In the genomic region with DNA sequence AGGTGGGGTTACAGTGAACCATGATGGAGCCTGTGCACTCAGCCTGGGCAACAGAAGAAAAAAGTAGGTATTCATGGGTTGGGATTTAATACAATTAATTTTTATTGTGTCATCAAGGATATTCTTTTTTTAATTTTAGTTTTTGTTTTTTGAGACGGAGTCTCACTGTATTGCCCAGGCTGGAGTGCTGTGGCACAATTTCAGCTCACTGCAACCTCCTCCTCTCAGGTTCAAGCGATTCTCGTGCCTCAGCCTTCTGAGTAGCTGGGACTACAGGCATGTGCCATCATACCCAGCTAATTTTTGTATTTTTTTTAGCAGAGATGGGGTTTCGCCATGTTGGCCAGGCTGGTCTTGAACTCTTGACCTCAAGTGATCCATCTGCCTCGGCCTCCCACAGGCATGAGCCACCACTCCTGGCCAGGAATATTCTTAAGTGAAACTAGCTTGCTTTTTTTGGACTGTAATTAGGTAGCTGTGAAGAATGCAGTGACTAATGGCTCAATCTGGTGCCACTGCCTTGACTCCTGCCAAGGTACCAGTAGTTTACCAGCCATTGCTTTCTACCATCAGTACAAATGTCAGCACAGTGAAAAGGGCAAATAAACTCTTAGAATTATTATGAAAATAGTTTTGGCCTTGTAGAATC, we compare ENCODE assay signal across 1 cellular context.
A peak's percentile ranks its signal among the peaks of the same experiment; 100 is the strongest.
TF ChIP-seq lines count a peak whose summit lies in the region.

No MANE protein-coding gene starts in this region.

TF ChIP-seq in HepG2, 621 proteins besides CTCF, POLR2A, EP300 and RAD21 (continued from another document):
- TF ChIP-seq, protein P1, sequence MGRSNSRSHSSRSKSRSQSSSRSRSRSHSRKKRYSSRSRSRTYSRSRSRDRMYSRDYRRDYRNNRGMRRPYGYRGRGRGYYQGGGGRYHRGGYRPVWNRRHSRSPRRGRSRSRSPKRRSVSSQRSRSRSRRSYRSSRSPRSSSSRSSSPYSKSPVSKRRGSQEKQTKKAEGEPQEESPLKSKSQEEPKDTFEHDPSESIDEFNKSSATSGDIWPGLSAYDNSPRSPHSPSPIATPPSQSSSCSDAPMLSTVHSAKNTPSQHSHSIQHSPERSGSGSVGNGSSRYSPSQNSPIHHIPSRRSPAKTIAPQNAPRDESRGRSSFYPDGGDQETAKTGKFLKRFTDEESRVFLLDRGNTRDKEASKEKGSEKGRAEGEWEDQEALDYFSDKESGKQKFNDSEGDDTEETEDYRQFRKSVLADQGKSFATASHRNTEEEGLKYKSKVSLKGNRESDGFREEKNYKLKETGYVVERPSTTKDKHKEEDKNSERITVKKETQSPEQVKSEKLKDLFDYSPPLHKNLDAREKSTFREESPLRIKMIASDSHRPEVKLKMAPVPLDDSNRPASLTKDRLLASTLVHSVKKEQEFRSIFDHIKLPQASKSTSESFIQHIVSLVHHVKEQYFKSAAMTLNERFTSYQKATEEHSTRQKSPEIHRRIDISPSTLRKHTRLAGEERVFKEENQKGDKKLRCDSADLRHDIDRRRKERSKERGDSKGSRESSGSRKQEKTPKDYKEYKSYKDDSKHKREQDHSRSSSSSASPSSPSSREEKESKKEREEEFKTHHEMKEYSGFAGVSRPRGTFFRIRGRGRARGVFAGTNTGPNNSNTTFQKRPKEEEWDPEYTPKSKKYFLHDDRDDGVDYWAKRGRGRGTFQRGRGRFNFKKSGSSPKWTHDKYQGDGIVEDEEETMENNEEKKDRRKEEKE (IDR thresholded peaks at IDR 0.05) = no peak
- TF ChIP-seq ZNF326 (CRISPR knock-in tag; IDR thresholded peaks at IDR 0.05; ENCODE audit: borderline replicate concordance) (no peak), ADNP (CRISPR knock-in tag; IDR thresholded peaks at IDR 0.05) (no peak), ELF3 (CRISPR knock-in tag; IDR thresholded peaks at IDR 0.05) (no peak), SOX13 (IDR thresholded peaks at IDR 0.05) (no peak), SOX13 (CRISPR knock-in tag; conservative IDR thresholded peaks at IDR 0.05 in 1 of 2, IDR thresholded peaks at IDR 0.05 in 1 of 2) (no peak), EED (CRISPR knock-in tag; IDR thresholded peaks at IDR 0.05) (no peak), NR2C2 (CRISPR knock-in tag; IDR thresholded peaks at IDR 0.05; ENCODE audit: borderline replicate concordance) (no peak), FOXK1 (CRISPR knock-in tag; IDR thresholded peaks at IDR 0.05; ENCODE audit: borderline replicate concordance, low read depth) (no peak), KDM5A (IDR thresholded peaks at IDR 0.05; ENCODE audit: borderline replicate concordance, low read length) (no peak), ZNF563 (CRISPR knock-in tag; IDR thresholded peaks at IDR 0.05) (no peak), SP140L (CRISPR knock-in tag; IDR thresholded peaks at IDR 0.05; ENCODE audit: borderline replicate concordance) (no peak), HES4 (CRISPR knock-in tag; IDR thresholded peaks at IDR 0.05; ENCODE audit: borderline replicate concordance) (no peak), ONECUT2 (CRISPR knock-in tag; IDR thresholded peaks at IDR 0.05) (no peak), ZMYM2 (CRISPR knock-in tag; IDR thresholded peaks at IDR 0.05) (0 out of 2 replicates have a peak, but pooled peaks have one; percentile 35), PTBP1 (IDR thresholded peaks at IDR 0.05; ENCODE audit: low read depth, low read length, poor library complexity, severe bottlenecking) (no peak), GTF3A (CRISPR knock-in tag; conservative IDR thresholded peaks at IDR 0.05) (no peak), SOX6 (IDR thresholded peaks at IDR 0.05) (no peak), SOX6 (CRISPR knock-in tag; IDR thresholded peaks at IDR 0.05) (no peak), SMC3 (IDR thresholded peaks at IDR 0.05; ENCODE audit: low read length) (no peak), ZBTB21 (CRISPR knock-in tag; IDR thresholded peaks at IDR 0.05) (no peak), PPARG (CRISPR knock-in tag; conservative IDR thresholded peaks at IDR 0.05) (no peak), RARA (CRISPR knock-in tag; IDR thresholded peaks at IDR 0.05) (no peak), KDM3A (CRISPR knock-in tag; IDR thresholded peaks at IDR 0.05; ENCODE audit: low read depth) (no peak), ESRRA (CRISPR knock-in tag; IDR thresholded peaks at IDR 0.05; ENCODE audit: low read depth) (no peak), ZBTB20 (CRISPR knock-in tag; IDR thresholded peaks at IDR 0.05; ENCODE audit: borderline replicate concordance, low read depth) (no peak), CBX2 (IDR thresholded peaks at IDR 0.05; ENCODE audit: low read depth, low read length) (no peak), CBX2 (CRISPR knock-in tag; IDR thresholded peaks at IDR 0.05; ENCODE audit: low read depth) (no peak), AHR (CRISPR knock-in tag; IDR thresholded peaks at IDR 0.05) (no peak), MIXL1 (CRISPR knock-in tag; IDR thresholded peaks at IDR 0.05) (no peak), ZNF224 (CRISPR knock-in tag; IDR thresholded peaks at IDR 0.05) (0 out of 2 replicates have a peak, but pooled peaks have one; percentile 32), ZEB1 (IDR thresholded peaks at IDR 0.05; ENCODE audit: insufficient replicate concordance, low read depth) (no peak), SSRP1 (CRISPR knock-in tag; IDR thresholded peaks at IDR 0.05) (no peak), NR2F6 (IDR thresholded peaks at IDR 0.05) (0 out of 2 replicates have a peak, but pooled peaks have one; percentile 24), NR2F6 (CRISPR knock-in tag; IDR thresholded peaks at IDR 0.05) (no peak), ZNF121 (CRISPR knock-in tag; IDR thresholded peaks at IDR 0.05) (peak; percentile 76)
- TF ChIP-seq, protein P2, sequence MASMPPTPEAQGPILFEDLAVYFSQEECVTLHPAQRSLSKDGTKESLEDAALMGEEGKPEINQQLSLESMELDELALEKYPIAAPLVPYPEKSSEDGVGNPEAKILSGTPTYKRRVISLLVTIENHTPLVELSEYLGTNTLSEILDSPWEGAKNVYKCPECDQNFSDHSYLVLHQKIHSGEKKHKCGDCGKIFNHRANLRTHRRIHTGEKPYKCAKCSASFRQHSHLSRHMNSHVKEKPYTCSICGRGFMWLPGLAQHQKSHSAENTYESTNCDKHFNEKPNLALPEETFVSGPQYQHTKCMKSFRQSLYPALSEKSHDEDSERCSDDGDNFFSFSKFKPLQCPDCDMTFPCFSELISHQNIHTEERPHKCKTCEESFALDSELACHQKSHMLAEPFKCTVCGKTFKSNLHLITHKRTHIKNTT (CRISPR knock-in tag; IDR thresholded peaks at IDR 0.05) = no peak
- TF ChIP-seq, protein P3, sequence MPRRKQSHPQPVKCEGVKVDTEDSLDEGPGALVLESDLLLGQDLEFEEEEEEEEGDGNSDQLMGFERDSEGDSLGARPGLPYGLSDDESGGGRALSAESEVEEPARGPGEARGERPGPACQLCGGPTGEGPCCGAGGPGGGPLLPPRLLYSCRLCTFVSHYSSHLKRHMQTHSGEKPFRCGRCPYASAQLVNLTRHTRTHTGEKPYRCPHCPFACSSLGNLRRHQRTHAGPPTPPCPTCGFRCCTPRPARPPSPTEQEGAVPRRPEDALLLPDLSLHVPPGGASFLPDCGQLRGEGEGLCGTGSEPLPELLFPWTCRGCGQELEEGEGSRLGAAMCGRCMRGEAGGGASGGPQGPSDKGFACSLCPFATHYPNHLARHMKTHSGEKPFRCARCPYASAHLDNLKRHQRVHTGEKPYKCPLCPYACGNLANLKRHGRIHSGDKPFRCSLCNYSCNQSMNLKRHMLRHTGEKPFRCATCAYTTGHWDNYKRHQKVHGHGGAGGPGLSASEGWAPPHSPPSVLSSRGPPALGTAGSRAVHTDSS (CRISPR knock-in tag; conservative IDR thresholded peaks at IDR 0.05) = no peak
- TF ChIP-seq, protein P4, sequence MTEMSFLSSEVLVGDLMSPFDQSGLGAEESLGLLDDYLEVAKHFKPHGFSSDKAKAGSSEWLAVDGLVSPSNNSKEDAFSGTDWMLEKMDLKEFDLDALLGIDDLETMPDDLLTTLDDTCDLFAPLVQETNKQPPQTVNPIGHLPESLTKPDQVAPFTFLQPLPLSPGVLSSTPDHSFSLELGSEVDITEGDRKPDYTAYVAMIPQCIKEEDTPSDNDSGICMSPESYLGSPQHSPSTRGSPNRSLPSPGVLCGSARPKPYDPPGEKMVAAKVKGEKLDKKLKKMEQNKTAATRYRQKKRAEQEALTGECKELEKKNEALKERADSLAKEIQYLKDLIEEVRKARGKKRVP (CRISPR knock-in tag; IDR thresholded peaks at IDR 0.05) = no peak
- TF ChIP-seq, protein P5, sequence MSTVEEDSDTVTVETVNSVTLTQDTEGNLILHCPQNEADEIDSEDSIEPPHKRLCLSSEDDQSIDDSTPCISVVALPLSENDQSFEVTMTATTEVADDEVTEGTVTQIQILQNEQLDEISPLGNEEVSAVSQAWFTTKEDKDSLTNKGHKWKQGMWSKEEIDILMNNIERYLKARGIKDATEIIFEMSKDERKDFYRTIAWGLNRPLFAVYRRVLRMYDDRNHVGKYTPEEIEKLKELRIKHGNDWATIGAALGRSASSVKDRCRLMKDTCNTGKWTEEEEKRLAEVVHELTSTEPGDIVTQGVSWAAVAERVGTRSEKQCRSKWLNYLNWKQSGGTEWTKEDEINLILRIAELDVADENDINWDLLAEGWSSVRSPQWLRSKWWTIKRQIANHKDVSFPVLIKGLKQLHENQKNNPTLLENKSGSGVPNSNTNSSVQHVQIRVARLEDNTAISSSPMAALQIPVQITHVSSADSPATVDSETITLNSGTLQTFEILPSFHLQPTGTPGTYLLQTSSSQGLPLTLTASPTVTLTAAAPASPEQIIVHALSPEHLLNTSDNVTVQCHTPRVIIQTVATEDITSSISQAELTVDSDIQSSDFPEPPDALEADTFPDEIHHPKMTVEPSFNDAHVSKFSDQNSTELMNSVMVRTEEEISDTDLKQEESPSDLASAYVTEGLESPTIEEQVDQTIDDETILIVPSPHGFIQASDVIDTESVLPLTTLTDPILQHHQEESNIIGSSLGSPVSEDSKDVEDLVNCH (CRISPR knock-in tag; IDR thresholded peaks at IDR 0.05) = no peak
- TF ChIP-seq, protein P6, sequence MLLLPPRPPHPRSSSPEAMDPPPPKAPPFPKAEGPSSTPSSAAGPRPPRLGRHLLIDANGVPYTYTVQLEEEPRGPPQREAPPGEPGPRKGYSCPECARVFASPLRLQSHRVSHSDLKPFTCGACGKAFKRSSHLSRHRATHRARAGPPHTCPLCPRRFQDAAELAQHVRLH (CRISPR knock-in tag; IDR thresholded peaks at IDR 0.05; ENCODE audit: borderline replicate concordance, low read depth) = no peak
- TF ChIP-seq, protein P7, sequence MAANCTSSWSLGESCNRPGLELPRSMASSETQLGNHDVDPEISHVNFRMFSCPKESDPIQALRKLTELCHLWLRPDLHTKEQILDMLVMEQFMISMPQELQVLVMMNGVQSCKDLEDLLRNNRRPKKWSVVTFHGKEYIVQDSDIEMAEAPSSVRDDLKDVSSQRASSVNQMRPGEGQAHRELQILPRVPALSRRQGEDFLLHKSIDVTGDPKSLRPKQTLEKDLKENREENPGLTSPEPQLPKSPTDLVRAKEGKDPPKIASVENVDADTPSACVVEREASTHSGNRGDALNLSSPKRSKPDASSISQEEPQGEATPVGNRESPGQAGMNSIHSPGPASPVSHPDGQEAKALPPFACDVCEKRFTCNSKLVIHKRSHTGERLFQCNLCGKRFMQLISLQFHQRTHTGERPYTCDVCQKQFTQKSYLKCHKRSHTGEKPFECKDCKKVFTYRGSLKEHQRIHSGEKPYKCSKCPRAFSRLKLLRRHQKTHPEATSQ (CRISPR knock-in tag; IDR thresholded peaks at IDR 0.05; ENCODE audit: borderline replicate concordance) = no peak
- TF ChIP-seq, protein P8, sequence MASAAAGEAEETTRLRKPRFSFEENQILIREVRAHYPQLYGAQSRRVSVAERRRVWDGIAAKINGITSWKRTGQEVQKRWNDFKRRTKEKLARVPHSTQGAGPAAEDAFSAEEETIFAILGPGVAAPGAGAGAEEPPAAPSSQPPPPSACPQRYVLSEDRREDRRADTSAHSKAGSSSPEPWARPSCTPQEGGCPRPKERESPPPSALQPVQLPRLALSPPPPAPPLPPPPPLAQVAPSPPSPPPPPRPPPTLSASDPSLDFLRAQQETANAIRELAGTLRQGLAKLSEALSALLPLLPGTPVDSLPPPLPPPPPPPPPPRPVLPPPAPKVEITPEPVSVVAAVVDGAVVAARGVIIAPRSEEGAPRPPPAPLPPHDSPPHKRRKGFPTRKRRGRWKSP (CRISPR knock-in tag; IDR thresholded peaks at IDR 0.05) = peak; percentile 43; the same call in 1 of the 2 replicates
- TF ChIP-seq, protein P9, sequence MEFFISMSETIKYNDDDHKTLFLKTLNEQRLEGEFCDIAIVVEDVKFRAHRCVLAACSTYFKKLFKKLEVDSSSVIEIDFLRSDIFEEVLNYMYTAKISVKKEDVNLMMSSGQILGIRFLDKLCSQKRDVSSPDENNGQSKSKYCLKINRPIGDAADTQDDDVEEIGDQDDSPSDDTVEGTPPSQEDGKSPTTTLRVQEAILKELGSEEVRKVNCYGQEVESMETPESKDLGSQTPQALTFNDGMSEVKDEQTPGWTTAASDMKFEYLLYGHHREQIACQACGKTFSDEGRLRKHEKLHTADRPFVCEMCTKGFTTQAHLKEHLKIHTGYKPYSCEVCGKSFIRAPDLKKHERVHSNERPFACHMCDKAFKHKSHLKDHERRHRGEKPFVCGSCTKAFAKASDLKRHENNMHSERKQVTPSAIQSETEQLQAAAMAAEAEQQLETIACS (CRISPR knock-in tag; IDR thresholded peaks at IDR 0.05) = no peak
TF ChIP-seq in HepG2: peak in this region for 5.
